Comparison of ENCODE assay signal across 8 cellular contexts in the genomic region with DNA sequence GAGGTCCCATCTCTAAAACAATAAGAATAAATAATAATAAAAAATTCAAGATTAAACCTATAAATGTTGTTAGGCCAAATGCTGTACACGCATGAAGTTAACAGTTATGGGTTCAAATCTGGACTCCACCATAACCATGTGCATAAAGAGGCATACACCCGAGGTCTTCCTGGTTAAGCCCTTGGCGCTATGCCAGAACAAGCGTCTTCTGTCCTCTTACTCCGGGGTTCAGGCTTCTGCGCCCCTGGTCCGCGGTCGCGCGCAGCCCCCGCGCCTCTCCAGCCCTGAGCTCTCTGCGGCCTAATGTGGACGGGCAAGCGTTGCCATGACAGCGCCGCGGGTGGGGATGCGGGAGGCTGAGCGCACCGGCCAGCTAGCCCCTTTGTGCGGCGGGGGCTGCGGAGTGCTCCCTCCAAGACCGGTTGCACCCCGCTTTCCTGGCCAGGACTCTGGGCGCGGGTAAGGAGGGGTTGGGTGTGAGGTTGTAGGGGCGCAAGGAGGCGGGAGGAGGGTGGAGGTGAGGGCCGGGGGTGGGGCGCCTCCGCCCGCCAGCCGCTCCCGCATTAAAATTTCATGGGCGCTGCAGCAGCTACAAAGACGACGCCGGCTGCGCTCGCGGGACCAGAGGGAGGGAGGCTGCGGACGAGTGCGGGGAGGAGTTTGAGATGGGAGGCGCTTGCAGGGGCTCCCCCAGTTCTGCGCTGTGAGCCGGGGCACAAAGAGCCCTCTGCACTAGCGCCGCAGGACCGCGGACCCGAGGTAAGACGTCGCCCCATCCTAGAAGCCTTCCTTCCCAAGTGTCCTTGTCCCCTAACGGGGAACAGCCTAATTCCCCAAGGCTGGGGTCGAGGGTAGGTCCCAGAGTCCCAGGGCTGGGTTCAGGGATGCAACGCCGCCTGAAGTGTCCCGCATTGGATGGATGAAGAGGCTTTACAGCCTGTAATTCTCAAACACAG. TPM values are rescaled to one million over a fixed set of nuclear protein-coding genes. Genes with fewer than 3 reads are reported as not detected.
DNase-seq lines count a peak whose midpoint lies in the region; ATAC-seq and TF ChIP-seq lines count a peak whose summit lies in the region.

A gene (plus strand): TSS at position 693 of the 956 bp plus-strand sequence.

- peak within 1 kb of the TSS; percentile 91 for H3K4me2 ChIP-seq in SK-N-SH

- WGBS in SK-N-SH (ENCODE audit: low lambda C conversion rate) = 10% methylated on average over 35 of the region's 62 CpGs

- H3K27me3 ChIP-seq in SK-N-SH (ENCODE audit: insufficient read depth) = peaks cover 19% of the 10 kb centered on the region
- H3K27me3 ChIP-seq in ascending aorta = peaks cover 16% of the 10 kb centered on the region
- H3K27me3 ChIP-seq in iPS-20b (ENCODE audit: insufficient read depth, low read length) = peaks cover 20% of the 10 kb centered on the region

- CTCF ChIA-PET in SK-N-SH (lab: Yijun Ruan, JAX) = interaction anchor here (0.8 kb wide), 1 partner anchor 12 kb away, joined by 4 read pairs; no protein-coding TSS in a partner anchor

- H3K9ac ChIP-seq in SK-N-SH = peak within 1 kb of the TSS; percentile 27
- H3K9ac ChIP-seq in iPS-20b (ENCODE audit: low read depth, low read length) = peak within 1 kb of the TSS; percentile 97; the same call in 1 of the 2 replicates

- no peaks in the 10 kb centered on the region for H3K9me2 ChIP-seq in SK-N-SH

- no peak for TF ChIP-seq RAD21 in SK-N-SH (IDR thresholded peaks at IDR 0.05; ENCODE audit: low read length)

- ATAC-seq in GM21619 (IDR thresholded peaks at IDR 0.05; ENCODE audit: unreplicated experiment) = peak; percentile 50

- DNase-seq in AG08395 (ENCODE audit: low spot score) (peak; percentile 47), SK-N-SH (peak; percentile 84), ascending aorta (ENCODE audit: low spot score in 2 of 2) (no peak), kidney glomerular epithelial cell (lab: John Stamatoyannopoulos, UW) (no peak)
- DNase-seq in stimulated activated CD4-positive, alpha-beta T cell treated with anti-CD3 and anti-CD28 coated beads, Interleukin-2, amount 100 ng/mL, for 4 hours (ENCODE audit: low read depth) = peak; percentile 39
- DNase-seq in NK-92 treated with Interleukin-12 subunit alpha and Interleukin-12 subunit beta, amount 100 ng/mL, for 24 hours (lab: John Stamatoyannopoulos, UW) = no peak

- no peak for TF ChIP-seq EP300 in SK-N-SH (IDR thresholded peaks at IDR 0.05; ENCODE audit: borderline replicate concordance in 1 of 2, low read depth in 1 of 2, low read length in 1 of 2)

- POLR2A ChIA-PET in SK-N-SH (lab: Yijun Ruan, JAX) = interaction anchor here (1.0 to 1.2 kb wide), 2 partner anchors 9 to 15 kb away, joined by 3 to 5 read pairs; no protein-coding TSS in a partner anchor

- H3K27ac ChIP-seq in SK-N-SH (ENCODE audit: low read depth in 2 of 2, low read length in 1 of 2) (peak within 1 kb of the TSS in 1 of 2 experiments; percentile 68; a peak in 3 of 4 replicates), ascending aorta (no peak within 1 kb of the TSS), iPS-20b (ENCODE audit: low read length) (peak within 1 kb of the TSS; percentile 79)

- H4K20me1 ChIP-seq in SK-N-SH (ENCODE audit: insufficient read depth) = no peaks in the 10 kb centered on the region

- peak within 1 kb of the TSS; percentile 82 for H2AFZ ChIP-seq in SK-N-SH (ENCODE audit: low read depth)

- peaks cover 6% of the 10 kb centered on the region for H3F3A ChIP-seq in SK-N-SH (replicated peaks; ENCODE audit: insufficient read depth)

- no peaks in the 10 kb centered on the region for H3K79me2 ChIP-seq in SK-N-SH (ENCODE audit: insufficient read depth)

- H3K4me1 ChIP-seq in SK-N-SH (ENCODE audit: control insufficient read depth in 1 of 2, insufficient read depth in 2 of 2, low read depth in 1 of 2, low read length in 1 of 2) (peaks cover 6 to 7% of the 10 kb centered on the region in 2 experiments; a peak in 2 of 4 replicates), ascending aorta (peaks cover 7 to 18% of the 10 kb centered on the region in 2 donors), iPS-20b (ENCODE audit: insufficient read depth, low read length) (peaks cover 18% of the 10 kb centered on the region)

- no peaks in the 10 kb centered on the region for H3K9me3 ChIP-seq in SK-N-SH
- no peaks in the 10 kb centered on the region for H3K9me3 ChIP-seq in ascending aorta
- H3K9me3 ChIP-seq in iPS-20b (ENCODE audit: insufficient read depth, low read depth, low read length) = no peaks in the 10 kb centered on the region

- H3K36me3 ChIP-seq in SK-N-SH (replicated peaks in 1 of 2; ENCODE audit: control insufficient read depth in 1 of 2, insufficient read depth in 2 of 2, low read length in 1 of 2) (no peaks in the 10 kb centered on the region), ascending aorta (no peaks in the 10 kb centered on the region), iPS-20b (ENCODE audit: insufficient read depth, low read depth, low read length) (peaks cover 10% of the 10 kb centered on the region; the same call in 1 of the 2 replicates)

- intact Hi-C loops in ascending aorta (cut with DNase I) = no loop called here

- H3K4me3 ChIP-seq in SK-N-SH (ENCODE audit: low read depth in 2 of 2, low read length in 1 of 2) = peak within 1 kb of the TSS; percentile 54 to 63
- peak within 1 kb of the TSS; percentile 36 to 49 for H3K4me3 ChIP-seq in ascending aorta
- H3K4me3 ChIP-seq in iPS-20b (ENCODE audit: low read length) = peak within 1 kb of the TSS; percentile 98

- TF ChIP-seq CTCF in SK-N-SH (IDR thresholded peaks at IDR 0.05) (no peak), ascending aorta (IDR thresholded peaks at IDR 0.05) (no peak)

TF ChIP-seq in SK-N-SH, 30 proteins besides CTCF, POLR2A, EP300 and RAD21:
- TF ChIP-seq FOXJ3 (CRISPR knock-in tag; IDR thresholded peaks at IDR 0.05) (no peak), NFIC (IDR thresholded peaks at IDR 0.05; ENCODE audit: borderline replicate concordance) (peak; percentile 35; the same call in 1 of the 2 replicates), MXI1 (IDR thresholded peaks at IDR 0.05; ENCODE audit: low read depth, low read length) (0 out of 2 replicates have a peak, but pooled peaks have one; percentile 16), RCOR1 (IDR thresholded peaks at IDR 0.05; ENCODE audit: low read length) (no peak)

RNA-seq across cellular contexts. Expression of the gene that starts here (rescaled TPM):
- 5.4 and 10.4 TPM in 2 replicates for polyA plus RNA-seq in SK-N-SH (2012; rRNA removed)
- 0.62 and 1.1 TPM in 2 replicates for polyA plus RNA-seq in SK-N-SH (2012; cell fraction: cytosol; rRNA removed)
- 44.1 and 55.9 TPM in 2 replicates for polyA plus RNA-seq in SK-N-SH (2012; cell fraction: nucleus; rRNA removed)
- 0.53 TPM for total RNA-seq in ascending aorta

Comparison
In these comparisons a context has a peak if more than half of its experiments do, and no peak if none do; other contexts are left out.
1. DNase-seq: peak in AG08395 (single experiment), SK-N-SH (single experiment) and stimulated activated CD4-positive, alpha-beta T cell treated with anti-CD3 and anti-CD28 coated beads, Interleukin-2, amount 100 ng/mL, for 4 hours (single experiment); none in ascending aorta (0 of 2), NK-92 treated with Interleukin-12 subunit alpha and Interleukin-12 subunit beta, amount 100 ng/mL, for 24 hours (single experiment) and kidney glomerular epithelial cell (single experiment).
2. H3K4me3 ChIP-seq: peak in every context shown above with its lines; median percentile 98 in iPS-20b; 58 in SK-N-SH; 42 in ascending aorta.